18 cellular contexts compared by ENCODE assay signal in genomic region chr12:58860050-58860787, GRCh38.
DNase-seq lines count a peak whose midpoint lies in the region; TF ChIP-seq lines count a peak whose summit lies in the region.
"Had no signal": no experiment of that assay in that cellular context is flagged by ENCODE, and none has a peak within 500 bp of the region (broad histone marks: within the 10 kb centered on the region; RNA-seq: fewer than 3 reads in every experiment).

No MANE protein-coding gene starts in this region.

- DNase-seq in Peyer's patch, result no peak
- DNase-seq in mesendoderm, result peak; percentile 11
- DNase-seq in superior temporal gyrus (ENCODE audit: extremely low spot score), result peak; percentile 3
- no peak for DNase-seq in activated effector memory CD4-positive, alpha-beta T cell treated with anti-CD3 and anti-CD28 coated beads, Interleukin-2, amount 50 U/mL, for 16 hours
- no peak for DNase-seq in amniotic stem cell (lab: John Stamatoyannopoulos, UW)
- DNase-seq in T1000 (lab: John Stamatoyannopoulos, UW), result no peak
- DNase-seq: ACHN, C1 segment of cervical spinal cord, DMS79 treated with DMSO at 0.1 percent for 48 hours, KG1, MV-4-11, NCI-H1694 treated with DMSO at 0.1 percent for 48 hours, NCI-H774, OCI-M1, RPMI8226, SIG-M5 had no signal

- no peak overlapping the region for H3K4me3 ChIP-seq in Peyer's patch
- H3K4me3 ChIP-seq in duodenal mucosa (ENCODE audit: low read depth in 1 of 2, low read length in 2 of 2), result peak overlapping the region; percentile 19 to 43
- H3K4me3 ChIP-seq in mesendoderm (ENCODE audit: low read length), result no peak overlapping the region
- H3K4me3 ChIP-seq: HAP-1 had no signal

- H3K27ac ChIP-seq in Peyer's patch (peak overlapping the region in 3 of 4 donors; percentile 12 to 60 (median 51)), duodenal mucosa (ENCODE audit: low read depth, low read length) (no peak overlapping the region), mesendoderm (ENCODE audit: low read depth, low read length) (no peak overlapping the region)

- H3K18ac ChIP-seq in mesendoderm (ENCODE audit: low read length), result no peak overlapping the region

- no peaks in the 10 kb centered on the region for H3K36me3 ChIP-seq in Peyer's patch
- no peaks in the 10 kb centered on the region for H3K36me3 ChIP-seq in duodenal mucosa (ENCODE audit: control insufficient read depth in 1 of 2, insufficient read depth in 2 of 2, low read length in 2 of 2)
- H3K36me3 ChIP-seq in mesendoderm (ENCODE audit: control insufficient read depth, insufficient read depth, low read length), result no peaks in the 10 kb centered on the region
- H3K36me3 ChIP-seq: HAP-1 had no signal

- H3K79me2 ChIP-seq in mesendoderm (ENCODE audit: control insufficient read depth, insufficient read depth, low read length), result no peaks in the 10 kb centered on the region

- no peak for TF ChIP-seq CTCF in Peyer's patch (IDR thresholded peaks at IDR 0.05)

- H3K27me3 ChIP-seq in Peyer's patch (no peaks in the 10 kb centered on the region), duodenal mucosa (ENCODE audit: control insufficient read depth in 1 of 2, insufficient read depth in 2 of 2, low read length in 2 of 2) (no peaks in the 10 kb centered on the region), mesendoderm (ENCODE audit: insufficient read depth, low read length, poor library complexity) (no peaks in the 10 kb centered on the region)

- no peak overlapping the region for H3K4ac ChIP-seq in mesendoderm (ENCODE audit: low read depth, low read length)

- no peak for TF ChIP-seq POLR2A in Peyer's patch (IDR thresholded peaks at IDR 0.05)

- H3K9me3 ChIP-seq in Peyer's patch, result no peaks in the 10 kb centered on the region
- no peaks in the 10 kb centered on the region for H3K9me3 ChIP-seq in duodenal mucosa (ENCODE audit: control insufficient read depth in 1 of 2, low read length in 2 of 2)
- H3K9me3 ChIP-seq: HAP-1 had no signal

- no peak overlapping the region for H4K8ac ChIP-seq in mesendoderm (ENCODE audit: low read depth, low read length)

- no peak overlapping the region for H2AK5ac ChIP-seq in mesendoderm (ENCODE audit: low read length)

- no CpG with 5 or more reads among the region's 8 CpGs for WGBS in mesendoderm (ENCODE audit: extremely low coverage, insufficient coverage, low lambda C conversion rate)

- H3K56ac ChIP-seq in mesendoderm (ENCODE audit: low read length), result no peak overlapping the region

- H3K79me1 ChIP-seq in mesendoderm (ENCODE audit: low read length), result no peaks in the 10 kb centered on the region

- no peak overlapping the region for H3K4me2 ChIP-seq in mesendoderm (ENCODE audit: low read length)

- no peak overlapping the region for H2BK15ac ChIP-seq in mesendoderm (replicated peaks; ENCODE audit: low read depth)

- no peak overlapping the region for H4K5ac ChIP-seq in mesendoderm (ENCODE audit: low read length)

- H3K9ac ChIP-seq in duodenal mucosa (ENCODE audit: low read depth in 1 of 2, low read length in 2 of 2) (no peak overlapping the region), mesendoderm (ENCODE audit: low read length) (no peak overlapping the region)

- H3K23ac ChIP-seq in mesendoderm (ENCODE audit: low read length), result no peak overlapping the region

- H2BK120ac ChIP-seq in mesendoderm (ENCODE audit: low read depth, low read length), result no peak overlapping the region

- H3K4me1 ChIP-seq in Peyer's patch, result no peaks in the 10 kb centered on the region
- peaks cover 16 to 17% of the 10 kb centered on the region in 2 donors for H3K4me1 ChIP-seq in duodenal mucosa (ENCODE audit: control insufficient read depth in 1 of 2, insufficient read depth in 2 of 2, low read length in 2 of 2)
- peaks cover 2% of the 10 kb centered on the region for H3K4me1 ChIP-seq in mesendoderm (ENCODE audit: control insufficient read depth, low read depth, low read length)

- no peak overlapping the region for H2BK5ac ChIP-seq in mesendoderm (ENCODE audit: low read length)

Comparison
In these comparisons a context has a peak if more than half of its experiments do, and no peak if none do; other contexts are left out.
1. DNase-seq: peak in mesendoderm (single experiment) and superior temporal gyrus (single experiment); none in Peyer's patch (0 of 3), activated effector memory CD4-positive, alpha-beta T cell treated with anti-CD3 and anti-CD28 coated beads, Interleukin-2, amount 50 U/mL, for 16 hours (single experiment), amniotic stem cell (single experiment) and T1000 (single experiment).
2. H3K27ac ChIP-seq: peak in Peyer's patch (3 of 4); none in duodenal mucosa (single experiment) and mesendoderm (single experiment).
3. H3K4me3 ChIP-seq: peak in duodenal mucosa (2 of 2); none in Peyer's patch (0 of 4) and mesendoderm (single experiment).